Comparison of ENCODE assay signal across 9 cellular contexts in genomic region chr11:130636672-130637463, GRCh38.
A peak's percentile ranks its signal among the peaks of the same experiment; 100 is the strongest.
DNase-seq lines count a peak whose midpoint lies in the region; ATAC-seq and TF ChIP-seq lines count a peak whose summit lies in the region.
"Had no signal": no experiment of that assay in that cellular context is flagged by ENCODE, and none has a peak within 500 bp of the region (broad histone marks: within the 10 kb centered on the region; RNA-seq: fewer than 3 reads in every experiment).

No MANE protein-coding gene starts in this region.

- peaks cover 7% of the 10 kb centered on the region for H3K27me3 Mint-ChIP-seq in activated naive CD4-positive, alpha-beta T cell treated with anti-CD3 and anti-CD28 coated beads, Interleukin-2, amount 10 ng/mL, durations not matched to agents 7 days and 5 days
- H3K27me3 Mint-ChIP-seq in nephron progenitor cell (ENCODE audit: low read depth, poor library complexity): peaks cover 21% of the 10 kb centered on the region
- peaks cover 11% of the 10 kb centered on the region for H3K27me3 Mint-ChIP-seq in CD4-positive, alpha-beta T cell

- H4K91ac ChIP-seq in IMR-90 (ENCODE audit: insufficient read depth, low read depth, low read length): peak overlapping the region; percentile 74

- peaks cover 12% of the 10 kb centered on the region for H3K4me1 Mint-ChIP-seq in activated naive CD4-positive, alpha-beta T cell treated with anti-CD3 and anti-CD28 coated beads, Interleukin-2, amount 10 ng/mL, durations not matched to agents 7 days and 5 days
- peaks cover 71% of the 10 kb centered on the region for H3K4me1 Mint-ChIP-seq in nephron progenitor cell
- no peaks in the 10 kb centered on the region for H3K4me1 Mint-ChIP-seq in CD4-positive, alpha-beta T cell (ENCODE audit: low read depth)

- peaks cover 30% of the 10 kb centered on the region for H3K4me1 ChIP-seq in IMR-90 (ENCODE audit: control insufficient read depth, insufficient read depth, low read length)
- H3K4me1 ChIP-seq in ovary (ENCODE audit: insufficient read depth): no peaks in the 10 kb centered on the region

- H2BK15ac ChIP-seq in IMR-90 (ENCODE audit: low read depth, low read length): peak overlapping the region; percentile 63; the same call in 2 of the 3 replicates

- peak overlapping the region; percentile 40; the same call in 1 of the 2 replicates for H3K9ac ChIP-seq in IMR-90 (ENCODE audit: low read depth, low read length)

- H2AFZ ChIP-seq in IMR-90 (replicated peaks; ENCODE audit: low read length, poor library complexity): no peak overlapping the region

- no peaks in the 10 kb centered on the region for H3K27me3 ChIP-seq in IMR-90 (ENCODE audit: control insufficient read depth, insufficient read depth, low read length)
- no peaks in the 10 kb centered on the region for H3K27me3 ChIP-seq in ovary
- H3K27me3 ChIP-seq in CD4-positive, alpha-beta T cell (ENCODE audit: control insufficient read depth, insufficient read depth, low read length): peaks cover 12% of the 10 kb centered on the region

- in situ Hi-C loops in IMR-90 (cut with MboI; ENCODE audit: low sequenced_read_pairs): no loop called here

- no peak overlapping the region for H2AK9ac ChIP-seq in IMR-90 (replicated peaks; ENCODE audit: low read depth, low read length, poor library complexity)

- intact Hi-C loops in IMR-90 (cut with micrococcal nuclease): loop anchor here (5.0 kb wide), 2 partner anchors 160 to 190 kb away; no protein-coding TSS in a partner anchor
- intact Hi-C loops in ovary (cut with DNase I): no loop called here
- intact Hi-C loops in CD4-positive, alpha-beta T cell (cut with DNase I, micrococcal nuclease): no loop called here

- dilution Hi-C loops in IMR-90 (cut with HindIII; ENCODE audit: low sequenced_read_pairs, unreplicated experiment): no loop called here

- H3K79me1 ChIP-seq in IMR-90 (ENCODE audit: low read depth in 1 of 2, low read length in 2 of 2): no peaks in the 10 kb centered on the region

- peak overlapping the region; percentile 62 for H3K18ac ChIP-seq in IMR-90 (ENCODE audit: low read depth, low read length)

- H3K36me3 ChIP-seq in IMR-90 (ENCODE audit: control insufficient read depth, insufficient read depth, low read length): no peaks in the 10 kb centered on the region
- no peaks in the 10 kb centered on the region for H3K36me3 ChIP-seq in ovary

- no CpG with 5 or more reads among the region's 10 CpGs for WGBS in IMR-90 (ENCODE audit: extremely low coverage in 2 of 2, insufficient read length in 1 of 2), 2 experiments
- WGBS in ovary, 3 donors: 84 to 86% (median 85%) methylated on average over 10 of the region's 10 CpGs

- DNase-seq in activated naive CD4-positive, alpha-beta T cell treated with anti-CD3 and anti-CD28 coated beads, Interleukin-2, amount 50 U/mL, for 72 hours (ENCODE audit: low spot score in 2 of 2): no peak
- no peak for DNase-seq in activated naive CD4-positive, alpha-beta T cell treated with anti-CD3 and anti-CD28 coated beads, Interleukin-2, amount 10 ng/mL, durations not matched to agents 7 days and 5 days
- DNase-seq in IMR-90 (peak; percentile 92), coronary artery (ENCODE audit: low spot score) (peak; percentile 47), CD1c-positive myeloid dendritic cell (ENCODE audit: extremely low spot score) (no peak), nephron progenitor cell (no peak), ovary (no peak)
- no peak for DNase-seq in CD4-positive, alpha-beta T cell

- H3K27ac ChIP-seq in IMR-90 (ENCODE audit: insufficient read depth, low read length): peak overlapping the region; percentile 79
- H3K27ac ChIP-seq in coronary artery: no peak overlapping the region
- no peak overlapping the region for H3K27ac ChIP-seq in ovary
- no peak overlapping the region for H3K27ac ChIP-seq in CD4-positive, alpha-beta T cell (ENCODE audit: low read depth, low read length)

- peak overlapping the region; percentile 62 for H2AK5ac ChIP-seq in IMR-90 (ENCODE audit: low read depth, low read length)

- H2BK20ac ChIP-seq in IMR-90 (ENCODE audit: low read depth, low read length): peak overlapping the region; percentile 74

- H3K4me2 ChIP-seq in IMR-90 (ENCODE audit: low read depth, low read length): peak overlapping the region; percentile 19; the same call in 1 of the 2 replicates

- TF ChIP-seq POLR2A in IMR-90 (IDR thresholded peaks at IDR 0.05; ENCODE audit: low read depth, low read length) (no peak), ovary (IDR thresholded peaks at IDR 0.05) (no peak)

- H3K9me3 ChIP-seq in IMR-90 (ENCODE audit: control insufficient read depth, insufficient read depth, low read length) (no peaks in the 10 kb centered on the region), ovary (no peaks in the 10 kb centered on the region)
- H3K9me3 ChIP-seq in CD4-positive, alpha-beta T cell (ENCODE audit: control insufficient read depth, low read length): no peaks in the 10 kb centered on the region

- H4K5ac ChIP-seq in IMR-90 (ENCODE audit: low read depth, low read length): peak overlapping the region; percentile 7

- no peak overlapping the region for H3K27ac Mint-ChIP-seq in activated naive CD4-positive, alpha-beta T cell treated with anti-CD3 and anti-CD28 coated beads, Interleukin-2, amount 50 U/mL, for 72 hours
- H3K27ac Mint-ChIP-seq in activated naive CD4-positive, alpha-beta T cell treated with anti-CD3 and anti-CD28 coated beads, Interleukin-2, amount 10 ng/mL, durations not matched to agents 7 days and 5 days: no peak overlapping the region
- H3K27ac Mint-ChIP-seq in nephron progenitor cell: no peak overlapping the region
- no peak overlapping the region for H3K27ac Mint-ChIP-seq in CD4-positive, alpha-beta T cell
- H3K27ac Mint-ChIP-seq: CD4-positive, CD25-positive, alpha-beta regulatory T cell had no signal

- H4K20me1 ChIP-seq in IMR-90 (ENCODE audit: insufficient read depth, low read length): no peaks in the 10 kb centered on the region

- peak; percentile 34 to 80 for ATAC-seq in activated naive CD4-positive, alpha-beta T cell treated with anti-CD3 and anti-CD28 coated beads, Interleukin-2, amount 50 U/mL, for 72 hours
- ATAC-seq in IMR-90 (ENCODE audit: low read depth): peak; percentile 66
- no peak for ATAC-seq in CD4-positive, alpha-beta T cell (ENCODE audit: poor library complexity)

- peak overlapping the region in 1 of 2 experiments; percentile 45; a peak in 2 of 4 replicates for H4K8ac ChIP-seq in IMR-90 (ENCODE audit: low read depth in 2 of 2, low read length in 2 of 2)

- peak overlapping the region; percentile 6 for H3K23ac ChIP-seq in IMR-90 (ENCODE audit: low read depth, low read length)

- H2BK120ac ChIP-seq in IMR-90 (ENCODE audit: low read depth, low read length): peak overlapping the region; percentile 75

- H3K9me1 ChIP-seq in IMR-90 (ENCODE audit: insufficient read depth, low read length): peaks cover 29% of the 10 kb centered on the region

- H3K4me3 Mint-ChIP-seq in activated naive CD4-positive, alpha-beta T cell treated with anti-CD3 and anti-CD28 coated beads, Interleukin-2, amount 10 ng/mL, durations not matched to agents 7 days and 5 days: no peak overlapping the region
- no peak overlapping the region for H3K4me3 Mint-ChIP-seq in nephron progenitor cell
- no peak overlapping the region for H3K4me3 Mint-ChIP-seq in CD4-positive, alpha-beta T cell
- H3K4me3 Mint-ChIP-seq: CD4-positive, CD25-positive, alpha-beta regulatory T cell had no signal

- TF ChIP-seq EP300 in ovary (IDR thresholded peaks at IDR 0.05): no peak

- H3K9me3 Mint-ChIP-seq in activated naive CD4-positive, alpha-beta T cell treated with anti-CD3 and anti-CD28 coated beads, Interleukin-2, amount 50 U/mL, for 72 hours: peaks cover 0 to 4% of the 10 kb centered on the region in 2 donors
- H3K9me3 Mint-ChIP-seq in activated naive CD4-positive, alpha-beta T cell treated with anti-CD3 and anti-CD28 coated beads, Interleukin-2, amount 10 ng/mL, durations not matched to agents 7 days and 5 days: no peaks in the 10 kb centered on the region
- H3K9me3 Mint-ChIP-seq in nephron progenitor cell: no peaks in the 10 kb centered on the region
- H3K9me3 Mint-ChIP-seq in CD4-positive, alpha-beta T cell: no peaks in the 10 kb centered on the region

- H3K4me3 ChIP-seq in IMR-90 (ENCODE audit: insufficient read depth, low read depth, low read length) (no peak overlapping the region), coronary artery (no peak overlapping the region), ovary (no peak overlapping the region)

- TF ChIP-seq CTCF in IMR-90 (conservative IDR thresholded peaks at IDR 0.05; ENCODE audit: low read depth, low read length) (no peak), coronary artery (IDR thresholded peaks at IDR 0.05) (no peak), nephron progenitor cell (IDR thresholded peaks at IDR 0.05) (no peak), ovary (IDR thresholded peaks at IDR 0.05) (no peak)
- TF ChIP-seq CTCF in CD4-positive, alpha-beta T cell (IDR thresholded peaks at IDR 0.05): no peak

- peak overlapping the region; percentile 42 for H3K4ac ChIP-seq in IMR-90 (ENCODE audit: low read depth, low read length)

- H3K14ac ChIP-seq in IMR-90 (replicated peaks; ENCODE audit: low read depth, low read length): peak overlapping the region; percentile 49; the same call in 1 of the 2 replicates

- BruUV-seq in IMR-90 (replicated peaks; lab: Mats Ljungman, UMichigan): no TSS peak

- peak; percentile 17; the same call in 1 of the 2 replicates for TF ChIP-seq RAD21 in IMR-90 (IDR thresholded peaks at IDR 0.05; ENCODE audit: low read length)

- POLR2A ChIA-PET in IMR-90 (lab: Charles Lee; ENCODE audit: unreplicated experiment): no interaction called here
- POLR2A ChIA-PET in CD4-positive, alpha-beta T cell (lab: Charles Lee): interaction anchor here (0.7 kb wide), 1 partner anchor 23 kb away, joined by 3 read pairs; no protein-coding TSS in a partner anchor

- CTCF ChIA-PET in activated naive CD4-positive, alpha-beta T cell treated with anti-CD3 and anti-CD28 coated beads, Interleukin-2, amount 10 ng/mL, durations not matched to agents 7 days and 5 days (lab: Charles Lee): interaction anchor here (0.8 to 1.4 kb wide), 3 partner anchors 74 to 225 kb away, joined by 3 to 5 read pairs (median 3); no protein-coding TSS in a partner anchor
- CTCF ChIA-PET in IMR-90 (lab: Yijun Ruan, JAX): interaction anchor here (0.9 to 1.9 kb wide), 2 partner anchors 13 kb away, joined by 3 to 5 read pairs; no protein-coding TSS in a partner anchor
- CTCF ChIA-PET in CD4-positive, alpha-beta T cell (lab: Charles Lee): no interaction called here

- peak overlapping the region; percentile 18 for H2BK5ac ChIP-seq in IMR-90 (ENCODE audit: low read depth, low read length, poor library complexity, severe bottlenecking)

- peak overlapping the region; percentile 26; the same call in 1 of the 2 replicates for H3K56ac ChIP-seq in IMR-90 (ENCODE audit: extremely low read depth, insufficient read depth, low read length)

- H3K36me3 Mint-ChIP-seq in activated naive CD4-positive, alpha-beta T cell treated with anti-CD3 and anti-CD28 coated beads, Interleukin-2, amount 50 U/mL, for 72 hours: no peaks in the 10 kb centered on the region
- H3K36me3 Mint-ChIP-seq in activated naive CD4-positive, alpha-beta T cell treated with anti-CD3 and anti-CD28 coated beads, Interleukin-2, amount 10 ng/mL, durations not matched to agents 7 days and 5 days: no peaks in the 10 kb centered on the region
- H3K36me3 Mint-ChIP-seq in nephron progenitor cell (ENCODE audit: low read depth): no peaks in the 10 kb centered on the region
- no peaks in the 10 kb centered on the region for H3K36me3 Mint-ChIP-seq in CD4-positive, alpha-beta T cell (ENCODE audit: low read depth)
- H3K36me3 Mint-ChIP-seq: CD4-positive, CD25-positive, alpha-beta regulatory T cell had no signal

Comparison
In these comparisons a context has a peak if more than half of its experiments do, and no peak if none do; other contexts are left out.
1. DNase-seq: peak in IMR-90 (single experiment) and coronary artery (single experiment); none in activated naive CD4-positive, alpha-beta T cell treated with anti-CD3 and anti-CD28 coated beads, Interleukin-2, amount 50 U/mL, for 72 hours (0 of 2), activated naive CD4-positive, alpha-beta T cell treated with anti-CD3 and anti-CD28 coated beads, Interleukin-2, amount 10 ng/mL, durations not matched to agents 7 days and 5 days (single experiment), CD1c-positive myeloid dendritic cell (single experiment), nephron progenitor cell (single experiment), ovary (0 of 5) and CD4-positive, alpha-beta T cell (0 of 10).